Comparison of ENCODE assay signal across 18 cellular contexts in genomic region chr7:120615703-120616102, GRCh38.
DNase-seq lines count a peak whose midpoint lies in the region; ATAC-seq lines count a peak whose summit lies in the region.
"Had no signal": no experiment of that assay in that cellular context is flagged by ENCODE, and none has a peak within 500 bp of the region (broad histone marks: within the 10 kb centered on the region; RNA-seq: fewer than 3 reads in every experiment).

No MANE protein-coding gene starts in this region.

- ATAC-seq in GM18868 (IDR thresholded peaks at IDR 0.05; ENCODE audit: unreplicated experiment) (peak; percentile 81), GM21717 (IDR thresholded peaks at IDR 0.05; ENCODE audit: unreplicated experiment) (peak; percentile 48), HG03135 (IDR thresholded peaks at IDR 0.05; ENCODE audit: unreplicated experiment) (peak; percentile 74), esophagus mucosa (no peak), HG03442 (IDR thresholded peaks at IDR 0.05; ENCODE audit: unreplicated experiment) (no peak)

- peak; percentile 17 for DNase-seq in OCI-M1 (lab: John Stamatoyannopoulos, UW)
- no peak for DNase-seq in 8988T
- DNase-seq in activated gamma-delta T cell (lab: John Stamatoyannopoulos, UW), result no peak
- DNase-seq: activated B cell treated with CpG ODN at 0.5 μM for 24 hours; activated gamma-delta T cell treated with Interleukin-2 at 50 U/mL for 16 hours; anterior cingulate cortex; foreskin fibroblast; midbrain; NCI-H1105 treated with DMSO at 0.1 percent for 48 hours; NCI-H2171 treated with DMSO at 0.1 percent for 48 hours; NCI-H82; stimulated activated CD4-positive, alpha-beta T cell treated with anti-CD3 and anti-CD28 coated beads, Interleukin-15, amount 100 ng/mL, for 24 hours; upper lobe of left lung had no signal

Comparison
In these comparisons a context has a peak if more than half of its experiments do, and no peak if none do; other contexts are left out.
1. ATAC-seq: peak in GM18868 (single experiment), GM21717 (single experiment) and HG03135 (single experiment); none in esophagus mucosa (single experiment) and HG03442 (single experiment).